In the genomic region with DNA sequence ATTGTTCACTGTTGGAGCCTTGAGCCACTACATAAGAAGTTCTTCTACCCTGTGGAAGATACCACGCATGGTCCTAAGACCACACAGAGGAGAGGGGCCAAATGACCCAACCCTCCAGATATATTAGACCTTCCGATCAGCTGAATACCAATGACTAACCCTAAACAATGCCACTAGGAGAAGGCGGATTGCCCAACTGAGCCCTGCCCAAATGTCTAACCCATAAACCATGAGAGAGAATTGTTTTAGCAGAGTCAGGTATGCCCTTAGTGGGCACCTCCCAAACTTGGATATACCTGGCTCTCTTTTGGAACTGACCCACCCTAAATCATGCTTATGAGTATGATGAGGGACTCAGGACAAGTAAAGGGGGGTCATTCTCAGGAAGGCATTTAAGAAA, we compare ENCODE assay signal across 28 cellular contexts. TPM values are rescaled to one million over a fixed set of nuclear protein-coding genes. Genes with fewer than 3 reads are reported as not detected.
"Had no signal": no experiment of that assay in that cellular context is flagged by ENCODE, and none has a peak within 500 bp of the region (broad histone marks: within the 10 kb centered on the region; RNA-seq: fewer than 3 reads in every experiment).

No MANE protein-coding gene starts in this region.

- H3K4me1 ChIP-seq: body of pancreas, colonic mucosa, esophagus muscularis mucosa, foreskin keratinocyte, gastrocnemius medialis, heart left ventricle had no signal

- H3K27ac ChIP-seq: body of pancreas, colonic mucosa, esophagus muscularis mucosa, foreskin keratinocyte, gastrocnemius medialis, heart left ventricle, VCaP had no signal

- H3K27ac Mint-ChIP-seq: activated CD4-positive, alpha-beta memory T cell treated with anti-CD3 and anti-CD28 coated beads, Interleukin-2, amount 10 ng/mL, durations not matched to agents 7 days and 5 days; activated CD4-positive, alpha-beta T cell treated with anti-CD3 and anti-CD28 coated beads, Interleukin-2, amount 10 ng/mL, durations not matched to agents 7 days and 5 days; activated naive CD8-positive, alpha-beta T cell; activated T-helper 17 cell treated with anti-CD3 and anti-CD28 coated beads, Interleukin-2, amount 50 U/mL, for 72 hours; WTC11 had no signal

- H3K9me3 ChIP-seq: body of pancreas, colonic mucosa, esophagus muscularis mucosa, gastrocnemius medialis, heart left ventricle had no signal

- H3K4me1 Mint-ChIP-seq: activated CD4-positive, alpha-beta memory T cell treated with anti-CD3 and anti-CD28 coated beads, Interleukin-2, amount 10 ng/mL, durations not matched to agents 7 days and 5 days; activated CD4-positive, alpha-beta T cell treated with anti-CD3 and anti-CD28 coated beads, Interleukin-2, amount 10 ng/mL, durations not matched to agents 7 days and 5 days; activated T-helper 17 cell treated with anti-CD3 and anti-CD28 coated beads, Interleukin-2, amount 50 U/mL, for 72 hours; WTC11 had no signal

- H3K9me3 Mint-ChIP-seq: activated CD4-positive, alpha-beta memory T cell treated with anti-CD3 and anti-CD28 coated beads, Interleukin-2, amount 10 ng/mL, durations not matched to agents 7 days and 5 days; activated CD4-positive, alpha-beta T cell treated with anti-CD3 and anti-CD28 coated beads, Interleukin-2, amount 10 ng/mL, durations not matched to agents 7 days and 5 days; activated T-cell treated with anti-CD3 and anti-CD28 coated beads, Interleukin-2, amount 50 U/mL, for 4 hours; activated T-helper 17 cell treated with anti-CD3 and anti-CD28 coated beads, Interleukin-2, amount 50 U/mL, for 72 hours; WTC11 had no signal

- H3K4me3 ChIP-seq: body of pancreas, colonic mucosa, esophagus muscularis mucosa, gastrocnemius medialis, heart left ventricle had no signal

- H3K27me3 Mint-ChIP-seq: activated CD4-positive, alpha-beta memory T cell treated with anti-CD3 and anti-CD28 coated beads, Interleukin-2, amount 10 ng/mL, durations not matched to agents 7 days and 5 days; activated CD4-positive, alpha-beta T cell treated with anti-CD3 and anti-CD28 coated beads, Interleukin-2, amount 10 ng/mL, durations not matched to agents 7 days and 5 days; activated naive CD8-positive, alpha-beta T cell; activated T-helper 17 cell treated with anti-CD3 and anti-CD28 coated beads, Interleukin-2, amount 50 U/mL, for 72 hours had no signal

- DNase-seq: activated CD4-positive, alpha-beta memory T cell treated with anti-CD3 and anti-CD28 coated beads, Interleukin-2, amount 10 ng/mL, durations not matched to agents 7 days and 5 days; activated CD4-positive, alpha-beta T cell treated with anti-CD3 and anti-CD28 coated beads for 1 hour; activated CD4-positive, alpha-beta T cell treated with anti-CD3 and anti-CD28 coated beads for 4 hours; activated CD4-positive, alpha-beta T cell treated with anti-CD3 and anti-CD28 coated beads, Interleukin-2, amount 10 ng/mL, durations not matched to agents 7 days and 5 days; activated CD4-positive, alpha-beta T cell treated with anti-CD3 and anti-CD28 coated beads, Interleukin-2, amount 50 U/mL, for 4 hours; activated CD8-positive, alpha-beta memory T cell treated with anti-CD3 and anti-CD28 coated beads for 24 hours; activated effector memory CD4-positive, alpha-beta T cell treated with Interleukin-2 at 50 U/mL for 16 hours; activated gamma-delta T cell treated with Interleukin-2 at 50 U/mL for 16 hours; activated naive CD4-positive, alpha-beta T cell treated with anti-CD3 and anti-CD28 coated beads, Interleukin-2, amount 50 U/mL, for 16 hours; activated naive CD4-positive, alpha-beta T cell treated with Interleukin-2 at 50 U/mL for 16 hours; activated T-cell treated with anti-CD3 and anti-CD28 coated beads, Interleukin-2, amount 50 U/mL, for 4 hours; amniotic stem cell; anterior cingulate cortex; body of pancreas; caudate nucleus; cerebellar nuclear complex; colonic mucosa; effector CD8-positive, alpha-beta T cell; foreskin keratinocyte; gastrocnemius medialis; glutamatergic neuron; heart left ventricle; T-helper 2 cell had no signal

- ATAC-seq: activated T-cell treated with anti-CD3 and anti-CD28 coated beads, Interleukin-2, amount 50 U/mL, for 4 hours; activated T-helper 17 cell treated with anti-CD3 and anti-CD28 coated beads, Interleukin-2, amount 50 U/mL, for 72 hours; body of pancreas; foreskin keratinocyte; gastrocnemius medialis; heart left ventricle; WTC11 had no signal

- H3K4me3 Mint-ChIP-seq: activated CD4-positive, alpha-beta memory T cell treated with anti-CD3 and anti-CD28 coated beads, Interleukin-2, amount 10 ng/mL, durations not matched to agents 7 days and 5 days; activated CD4-positive, alpha-beta T cell treated with anti-CD3 and anti-CD28 coated beads, Interleukin-2, amount 10 ng/mL, durations not matched to agents 7 days and 5 days; activated naive CD8-positive, alpha-beta T cell; activated T-cell treated with anti-CD3 and anti-CD28 coated beads, Interleukin-2, amount 50 U/mL, for 4 hours; activated T-helper 17 cell treated with anti-CD3 and anti-CD28 coated beads, Interleukin-2, amount 50 U/mL, for 72 hours; WTC11 had no signal

- H3K27me3 ChIP-seq: body of pancreas, colonic mucosa, esophagus muscularis mucosa, foreskin keratinocyte, gastrocnemius medialis, heart left ventricle had no signal

RNA-seq across cellular contexts. Expression of a gene that starts 28.3 kb away (rescaled TPM):
- total RNA-seq: gastrocnemius medialis had no signal
